8 cellular contexts compared by ENCODE assay signal in the genomic region with DNA sequence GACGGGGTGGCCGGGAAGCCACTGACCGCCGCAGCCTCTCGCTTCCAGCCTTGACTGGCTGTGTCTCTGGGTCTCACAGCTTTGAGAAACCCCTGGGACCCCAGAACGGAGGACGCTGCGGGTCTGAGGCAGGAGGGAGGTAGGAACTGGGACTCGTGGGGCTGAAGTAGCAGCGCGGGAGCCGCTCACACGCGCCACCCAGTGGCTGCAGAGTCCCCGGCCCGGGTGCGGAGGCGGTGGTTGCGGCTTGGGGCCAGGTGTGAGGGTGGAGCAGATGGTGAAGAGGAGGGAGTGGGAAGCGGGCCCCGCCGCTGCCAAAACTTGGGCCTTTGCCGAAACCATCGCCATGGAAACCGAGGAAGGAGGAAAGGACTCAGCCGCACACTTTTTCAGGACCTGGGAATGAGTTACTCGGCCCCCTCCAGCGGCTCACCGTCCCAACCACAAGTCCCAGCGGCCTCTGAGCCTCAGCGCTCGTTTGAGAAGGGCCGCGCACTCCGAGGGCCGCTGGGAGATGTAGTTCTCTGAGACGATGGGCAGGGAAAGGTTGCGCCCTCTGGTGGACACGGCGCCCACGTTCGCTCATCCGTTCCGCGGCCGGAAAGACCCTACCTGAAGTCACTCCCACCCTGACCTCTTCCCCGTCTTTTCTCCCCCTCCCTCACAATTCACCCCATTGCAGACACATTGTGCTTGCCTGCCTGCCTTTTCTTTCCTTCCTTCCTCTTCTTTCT. TPM values are rescaled to one million over a fixed set of nuclear protein-coding genes. Genes with fewer than 3 reads are reported as not detected.
DNase-seq lines count a peak whose midpoint lies in the region; ATAC-seq and TF ChIP-seq lines count a peak whose summit lies in the region.

No MANE protein-coding gene starts in this region.

- peak; percentile 80 for ATAC-seq in GM19372 (IDR thresholded peaks at IDR 0.05; ENCODE audit: low read depth, unreplicated experiment)
- peak; percentile 65 for ATAC-seq in HG03520 (IDR thresholded peaks at IDR 0.05; ENCODE audit: unreplicated experiment)
- ATAC-seq in left lobe of liver, result peak; percentile 89

- peak; percentile 90 for TF ChIP-seq CTCF in coronary artery (IDR thresholded peaks at IDR 0.05)

- DNase-seq in C1 segment of cervical spinal cord (lab: John Stamatoyannopoulos, UW) (peak; percentile 67 to 99 (median 92)), NCI-H524 treated with DMSO at 0.1 percent for 48 hours (lab: John Stamatoyannopoulos, UW) (peak; percentile 92), coronary artery (ENCODE audit: low spot score) (peak; percentile 94), left lobe of liver (ENCODE audit: low spot score) (peak; percentile 92)
- DNase-seq in activated CD4-positive, alpha-beta T cell treated with anti-CD3 and anti-CD28 coated beads for 48 hours, result peak; percentile 95
- peak; percentile 93 for DNase-seq in stimulated activated CD4-positive, alpha-beta T cell treated with anti-CD3 and anti-CD28 coated beads, Interleukin-1b, Interleukin-23, amount 100 ng/mL, for 48 hours

- H3K4me3 ChIP-seq in coronary artery, result peak overlapping the region; percentile 80

- peak overlapping the region; percentile 64 to 90 for H3K27ac ChIP-seq in coronary artery

RNA-seq across cellular contexts. Expression of gene SLC17A7, which starts 2.2 kb away (rescaled TPM):
- total RNA-seq in left lobe of liver, result 0.15 TPM

RNA-seq across cellular contexts. Expression of gene PIH1D1, which starts 8.1 kb away (rescaled TPM):
- 48.8 TPM for total RNA-seq in left lobe of liver

RNA-seq across cellular contexts. Expression of gene ALDH16A1, which starts 9.5 kb away (rescaled TPM):
- 29.7 TPM for total RNA-seq in left lobe of liver

RNA-seq across cellular contexts. Expression of gene GFY, which starts 18.3 kb away (rescaled TPM):
- total RNA-seq in left lobe of liver, result not detected

RNA-seq across cellular contexts. Expression of gene PTH2, which starts 20.3 kb away (rescaled TPM):
- total RNA-seq in left lobe of liver, result not detected

Comparison
In these comparisons a context has a peak if more than half of its experiments do, and no peak if none do; other contexts are left out.
1. Peak in every context shown above with its lines: DNase-seq, ATAC-seq, H3K4me3 ChIP-seq and H3K27ac ChIP-seq.